In the genomic region with DNA sequence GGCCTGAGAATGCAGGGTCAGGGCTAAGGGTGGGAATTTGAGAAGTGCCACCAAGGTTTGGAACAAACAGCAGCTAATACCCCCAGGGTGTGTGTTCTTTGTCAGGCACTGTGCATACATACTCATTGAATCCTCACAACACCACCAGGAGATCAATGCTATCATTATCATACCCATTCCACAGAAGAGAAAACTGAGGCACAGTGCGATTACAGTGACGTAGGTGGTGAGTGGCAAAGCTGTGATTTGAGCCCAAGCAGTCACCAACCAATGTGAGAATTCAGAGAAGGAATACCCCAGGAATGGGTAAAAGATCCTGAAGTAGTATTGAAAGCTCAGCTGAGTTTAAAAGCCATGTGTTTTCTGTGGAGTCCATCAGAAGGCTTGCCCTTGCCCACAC, we compare ENCODE assay signal across 37 cellular contexts.
"Had no signal": no experiment of that assay in that cellular context is flagged by ENCODE, and none has a peak within 500 bp of the region (broad histone marks: within the 10 kb centered on the region; RNA-seq: fewer than 3 reads in every experiment).

No MANE protein-coding gene starts in this region.

- ATAC-seq: activated CD4-positive, alpha-beta T cell treated with anti-CD3 and anti-CD28 coated beads for 36 hours; activated CD4-positive, CD25-positive, alpha-beta regulatory T cell treated with anti-CD3 and anti-CD28 coated beads, Interleukin-2, amount 50 U/mL, for 24 hours; activated CD8-positive, alpha-beta memory T cell treated with anti-CD3 and anti-CD28 coated beads, Interleukin-2, amount 10 ng/mL, durations not matched to agents 7 days and 5 days; activated CD8-positive, alpha-beta T cell treated with anti-CD3 and anti-CD28 coated beads, Interleukin-2, amount 10 ng/mL, durations not matched to agents 7 days and 5 days; activated naive CD4-positive, alpha-beta T cell treated with anti-CD3 and anti-CD28 coated beads, Interleukin-2, amount 50 U/mL, for 72 hours; body of pancreas had no signal

- H3K9me3 ChIP-seq: adrenal gland, body of pancreas, breast epithelium had no signal

- H3K4me1 Mint-ChIP-seq: central memory CD8-positive, alpha-beta T cell had no signal

- FAIRE-seq: TTC549 had no signal

- H3K27me3 ChIP-seq: adrenal gland, body of pancreas, brain microvascular endothelial cell, breast epithelium, cardiac muscle cell had no signal

- H3K9me3 Mint-ChIP-seq: activated CD4-positive, alpha-beta memory T cell treated with anti-CD3 and anti-CD28 coated beads, Interleukin-2, amount 10 ng/mL, durations not matched to agents 7 days and 5 days; activated CD4-positive, alpha-beta T cell treated with anti-CD3 and anti-CD28 coated beads, Interleukin-2, amount 10 ng/mL, durations not matched to agents 7 days and 5 days; activated naive CD4-positive, alpha-beta T cell treated with anti-CD3 and anti-CD28 coated beads for 36 hours; activated naive CD4-positive, alpha-beta T cell treated with anti-CD3 and anti-CD28 coated beads, Interleukin-2, amount 50 U/mL, for 72 hours; activated naive CD8-positive, alpha-beta T cell treated with anti-CD3 and anti-CD28 coated beads for 36 hours; activated T-cell treated with anti-CD3 and anti-CD28 coated beads, Interleukin-2, amount 50 U/mL, for 24 hours; central memory CD8-positive, alpha-beta T cell; T-helper 1 cell treated with Interleukin-12 subunit alpha and Interleukin-12 subunit beta and Interleukin-4 antibody, amounts not matched to agents 30 μg/mL and 1 μg/mL, for 36 hours; T-helper 2 cell treated with Interferon-gamma antibody and Interleukin-4, amounts not matched to agents 5 μg/mL and 100 μg/mL, for 36 hours had no signal

- DNase-seq: activated CD4-positive, alpha-beta memory T cell treated with anti-CD3 and anti-CD28 coated beads, Interleukin-2, amount 10 ng/mL, durations not matched to agents 7 days and 5 days; activated CD4-positive, alpha-beta T cell treated with anti-CD3 and anti-CD28 coated beads for 1 hour; activated CD4-positive, alpha-beta T cell treated with anti-CD3 and anti-CD28 coated beads for 36 hours; activated CD4-positive, alpha-beta T cell treated with anti-CD3 and anti-CD28 coated beads for 48 hours; activated CD4-positive, alpha-beta T cell treated with anti-CD3 and anti-CD28 coated beads, Interleukin-2, amount 10 ng/mL, durations not matched to agents 7 days and 5 days; activated CD4-positive, alpha-beta T cell treated with anti-CD3 and anti-CD28 coated beads, Interleukin-2, amount 50 U/mL, for 48 hours; activated CD4-positive, CD25-positive, alpha-beta regulatory T cell; activated CD8-positive, alpha-beta memory T cell treated with anti-CD3 and anti-CD28 coated beads for 24 hours; activated CD8-positive, alpha-beta memory T cell treated with anti-CD3 and anti-CD28 coated beads, Interleukin-2, amount 10 ng/mL, durations not matched to agents 7 days and 5 days; activated CD8-positive, alpha-beta memory T cell treated with anti-CD3 and anti-CD28 coated beads, Interleukin-2, amount 50 U/mL, for 48 hours; activated CD8-positive, alpha-beta T cell treated with anti-CD3 and anti-CD28 coated beads, Interleukin-2, amount 10 ng/mL, durations not matched to agents 7 days and 5 days; activated effector memory CD4-positive, alpha-beta T cell treated with anti-CD3 and anti-CD28 coated beads, Interleukin-2, amount 50 U/mL, for 16 hours; activated gamma-delta T cell treated with Interleukin-2 at 50 U/mL for 16 hours; activated naive CD4-positive, alpha-beta T cell; activated naive CD4-positive, alpha-beta T cell treated with anti-CD3 and anti-CD28 coated beads for 36 hours; activated naive CD4-positive, alpha-beta T cell treated with anti-CD3 and anti-CD28 coated beads, Interleukin-2, amount 50 U/mL, for 16 hours; activated naive CD8-positive, alpha-beta T cell treated with anti-CD3 and anti-CD28 coated beads for 36 hours; activated T-cell treated with anti-CD3 and anti-CD28 coated beads, Interleukin-2, amount 50 U/mL, for 24 hours; activated T-cell treated with anti-CD3 and anti-CD28 coated beads, Interleukin-2, amount 50 U/mL, for 48 hours; amniotic stem cell; aorta; brain microvascular endothelial cell; cerebellar nuclear complex; T-helper 1 cell; T-helper 2 cell; T-helper 9 cell had no signal

- H3K4me1 ChIP-seq: body of pancreas had no signal

- H3K27me3 Mint-ChIP-seq: activated naive CD8-positive, alpha-beta T cell treated with anti-CD3 and anti-CD28 coated beads for 36 hours had no signal

- H3K27ac Mint-ChIP-seq: activated CD4-positive, alpha-beta memory T cell treated with anti-CD3 and anti-CD28 coated beads, Interleukin-2, amount 10 ng/mL, durations not matched to agents 7 days and 5 days; activated CD4-positive, alpha-beta T cell treated with anti-CD3 and anti-CD28 coated beads for 36 hours; activated CD4-positive, alpha-beta T cell treated with anti-CD3 and anti-CD28 coated beads, Interleukin-2, amount 10 ng/mL, durations not matched to agents 7 days and 5 days; activated CD8-positive, alpha-beta memory T cell treated with anti-CD3 and anti-CD28 coated beads, Interleukin-2, amount 10 ng/mL, durations not matched to agents 7 days and 5 days; activated CD8-positive, alpha-beta T cell treated with anti-CD3 and anti-CD28 coated beads, Interleukin-2, amount 10 ng/mL, durations not matched to agents 7 days and 5 days; activated naive CD4-positive, alpha-beta T cell treated with anti-CD3 and anti-CD28 coated beads for 36 hours; activated naive CD4-positive, alpha-beta T cell treated with anti-CD3 and anti-CD28 coated beads, Interleukin-2, amount 50 U/mL, for 72 hours; activated naive CD8-positive, alpha-beta T cell treated with anti-CD3 and anti-CD28 coated beads for 36 hours; activated T-cell treated with anti-CD3 and anti-CD28 coated beads, Interleukin-2, amount 50 U/mL, for 24 hours; T-helper 1 cell treated with Interleukin-12 subunit alpha and Interleukin-12 subunit beta and Interleukin-4 antibody, amounts not matched to agents 30 μg/mL and 1 μg/mL, for 36 hours; T-helper 2 cell treated with Interferon-gamma antibody and Interleukin-4, amounts not matched to agents 5 μg/mL and 100 μg/mL, for 36 hours had no signal

- H3K36me3 ChIP-seq: adrenal gland, brain microvascular endothelial cell, breast epithelium, cardiac muscle cell had no signal

- H3K4me3 ChIP-seq: adrenal gland, body of pancreas, breast epithelium, cardiac muscle cell had no signal

- H3K36me3 Mint-ChIP-seq: activated CD8-positive, alpha-beta memory T cell treated with anti-CD3 and anti-CD28 coated beads, Interleukin-2, amount 10 ng/mL, durations not matched to agents 7 days and 5 days; activated naive CD4-positive, alpha-beta T cell treated with anti-CD3 and anti-CD28 coated beads, Interleukin-2, amount 50 U/mL, for 72 hours; activated naive CD8-positive, alpha-beta T cell treated with anti-CD3 and anti-CD28 coated beads for 36 hours had no signal

- H3K4me3 Mint-ChIP-seq: activated CD4-positive, alpha-beta memory T cell treated with anti-CD3 and anti-CD28 coated beads, Interleukin-2, amount 10 ng/mL, durations not matched to agents 7 days and 5 days; activated CD4-positive, alpha-beta T cell treated with anti-CD3 and anti-CD28 coated beads for 36 hours; activated CD4-positive, alpha-beta T cell treated with anti-CD3 and anti-CD28 coated beads, Interleukin-2, amount 10 ng/mL, durations not matched to agents 7 days and 5 days; activated CD8-positive, alpha-beta memory T cell treated with anti-CD3 and anti-CD28 coated beads, Interleukin-2, amount 10 ng/mL, durations not matched to agents 7 days and 5 days; activated CD8-positive, alpha-beta T cell treated with anti-CD3 and anti-CD28 coated beads, Interleukin-2, amount 10 ng/mL, durations not matched to agents 7 days and 5 days; activated naive CD4-positive, alpha-beta T cell treated with anti-CD3 and anti-CD28 coated beads for 36 hours; activated naive CD8-positive, alpha-beta T cell treated with anti-CD3 and anti-CD28 coated beads for 36 hours; activated T-cell treated with anti-CD3 and anti-CD28 coated beads, Interleukin-2, amount 50 U/mL, for 24 hours; central memory CD8-positive, alpha-beta T cell; T-helper 1 cell treated with Interleukin-12 subunit alpha and Interleukin-12 subunit beta and Interleukin-4 antibody, amounts not matched to agents 30 μg/mL and 1 μg/mL, for 36 hours; T-helper 2 cell treated with Interferon-gamma antibody and Interleukin-4, amounts not matched to agents 5 μg/mL and 100 μg/mL, for 36 hours had no signal

- H3K27ac ChIP-seq: adrenal gland, body of pancreas, brain microvascular endothelial cell, breast epithelium, cardiac muscle cell, VCaP had no signal
